In the genomic region with DNA sequence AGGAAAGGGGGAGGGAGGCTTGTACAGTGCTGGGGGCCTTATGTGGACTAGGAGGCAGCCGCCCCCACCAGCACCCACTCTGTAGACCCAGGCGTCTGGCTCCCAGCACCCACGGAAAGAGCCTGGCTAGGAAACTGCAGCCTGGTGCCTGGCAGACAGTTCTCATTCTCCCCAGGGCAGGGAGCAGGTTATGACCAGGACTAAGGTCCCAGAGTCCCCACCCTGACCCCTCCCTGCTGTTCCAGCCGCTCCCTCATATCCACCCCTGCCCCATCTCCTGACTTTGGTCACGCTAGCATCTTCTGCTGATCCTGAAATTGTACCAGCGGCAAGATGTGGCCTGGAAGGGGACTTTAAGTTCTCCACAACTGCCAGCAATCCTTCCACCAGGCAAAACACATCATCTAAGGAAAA, we compare ENCODE assay signal across 2 cellular contexts.
TF ChIP-seq lines count a peak whose summit lies in the region.

A gene with protein sequence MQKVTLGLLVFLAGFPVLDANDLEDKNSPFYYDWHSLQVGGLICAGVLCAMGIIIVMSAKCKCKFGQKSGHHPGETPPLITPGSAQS (plus strand): TSS at position 286 of the 414 bp plus-strand sequence. CDS start 3,554 bp downstream, outside the sequence.

TF ChIP-seq in IMR-90, 13 proteins besides CTCF, POLR2A, EP300 and RAD21:
- TF ChIP-seq MXI1 (IDR thresholded peaks at IDR 0.05; ENCODE audit: borderline replicate concordance, low read depth, low read length) (no peak), MAFK (IDR thresholded peaks at IDR 0.05; ENCODE audit: low read depth, low read length) (no peak), BHLHE40 (IDR thresholded peaks at IDR 0.05; ENCODE audit: low read depth, low read length) (no peak), NFE2L2 (IDR thresholded peaks at IDR 0.05; ENCODE audit: low read depth, low read length) (no peak), FOS (IDR thresholded peaks at IDR 0.05; ENCODE audit: low read depth, low read length) (no peak), RFX5 (IDR thresholded peaks at IDR 0.05; ENCODE audit: low read depth, low read length) (no peak), RCOR1 (IDR thresholded peaks at IDR 0.05; ENCODE audit: insufficient replicate concordance, low read length) (no peak), USF2 (IDR thresholded peaks at IDR 0.05; ENCODE audit: low read depth, low read length) (no peak), MAZ (IDR thresholded peaks at IDR 0.05; ENCODE audit: borderline replicate concordance, low read depth, low read length) (no peak), CEBPB (IDR thresholded peaks at IDR 0.05; ENCODE audit: low read depth, low read length) (no peak), SMC3 (IDR thresholded peaks at IDR 0.05; ENCODE audit: low read depth, low read length) (no peak)
- TF ChIP-seq, protein P1, sequence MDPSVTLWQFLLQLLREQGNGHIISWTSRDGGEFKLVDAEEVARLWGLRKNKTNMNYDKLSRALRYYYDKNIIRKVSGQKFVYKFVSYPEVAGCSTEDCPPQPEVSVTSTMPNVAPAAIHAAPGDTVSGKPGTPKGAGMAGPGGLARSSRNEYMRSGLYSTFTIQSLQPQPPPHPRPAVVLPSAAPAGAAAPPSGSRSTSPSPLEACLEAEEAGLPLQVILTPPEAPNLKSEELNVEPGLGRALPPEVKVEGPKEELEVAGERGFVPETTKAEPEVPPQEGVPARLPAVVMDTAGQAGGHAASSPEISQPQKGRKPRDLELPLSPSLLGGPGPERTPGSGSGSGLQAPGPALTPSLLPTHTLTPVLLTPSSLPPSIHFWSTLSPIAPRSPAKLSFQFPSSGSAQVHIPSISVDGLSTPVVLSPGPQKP (IDR thresholded peaks at IDR 0.05; ENCODE audit: borderline replicate concordance, low read depth, low read length): no peak

TF ChIP-seq in K562, 482 proteins besides CTCF, POLR2A, EP300 and RAD21:
- TF ChIP-seq, protein P2, sequence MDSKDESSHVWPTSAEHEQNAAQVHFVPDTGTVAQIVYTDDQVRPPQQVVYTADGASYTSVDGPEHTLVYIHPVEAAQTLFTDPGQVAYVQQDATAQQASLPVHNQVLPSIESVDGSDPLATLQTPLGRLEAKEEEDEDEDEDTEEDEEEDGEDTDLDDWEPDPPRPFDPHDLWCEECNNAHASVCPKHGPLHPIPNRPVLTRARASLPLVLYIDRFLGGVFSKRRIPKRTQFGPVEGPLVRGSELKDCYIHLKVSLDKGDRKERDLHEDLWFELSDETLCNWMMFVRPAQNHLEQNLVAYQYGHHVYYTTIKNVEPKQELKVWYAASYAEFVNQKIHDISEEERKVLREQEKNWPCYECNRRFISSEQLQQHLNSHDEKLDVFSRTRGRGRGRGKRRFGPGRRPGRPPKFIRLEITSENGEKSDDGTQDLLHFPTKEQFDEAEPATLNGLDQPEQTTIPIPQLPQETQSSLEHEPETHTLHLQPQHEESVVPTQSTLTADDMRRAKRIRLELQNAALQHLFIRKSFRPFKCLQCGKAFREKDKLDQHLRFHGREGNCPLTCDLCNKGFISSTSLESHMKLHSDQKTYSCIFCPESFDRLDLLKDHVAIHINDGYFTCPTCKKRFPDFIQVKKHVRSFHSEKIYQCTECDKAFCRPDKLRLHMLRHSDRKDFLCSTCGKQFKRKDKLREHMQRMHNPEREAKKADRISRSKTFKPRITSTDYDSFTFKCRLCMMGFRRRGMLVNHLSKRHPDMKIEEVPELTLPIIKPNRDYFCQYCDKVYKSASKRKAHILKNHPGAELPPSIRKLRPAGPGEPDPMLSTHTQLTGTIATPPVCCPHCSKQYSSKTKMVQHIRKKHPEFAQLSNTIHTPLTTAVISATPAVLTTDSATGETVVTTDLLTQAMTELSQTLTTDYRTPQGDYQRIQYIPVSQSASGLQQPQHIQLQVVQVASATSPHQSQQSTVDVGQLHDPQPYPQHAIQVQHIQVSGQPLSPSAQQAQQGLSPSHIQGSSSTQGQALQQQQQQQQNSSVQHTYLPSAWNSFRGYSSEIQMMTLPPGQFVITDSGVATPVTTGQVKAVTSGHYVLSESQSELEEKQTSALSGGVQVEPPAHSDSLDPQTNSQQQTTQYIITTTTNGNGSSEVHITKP (IDR thresholded peaks at IDR 0.05; ENCODE audit: partially characterized antibody): no peak
- TF ChIP-seq ZNF12 (CRISPR knock-in tag; IDR thresholded peaks at IDR 0.05): no peak
- TF ChIP-seq ZNF133 (CRISPR knock-in tag; IDR thresholded peaks at IDR 0.05): no peak
- no peak for TF ChIP-seq RBM17 (IDR thresholded peaks at IDR 0.05; ENCODE audit: borderline replicate concordance, low read depth, low read length)
- TF ChIP-seq MBD2 (IDR thresholded peaks at IDR 0.05; ENCODE audit: borderline replicate concordance, low read depth): no peak
- TF ChIP-seq RREB1 (CRISPR knock-in tag; IDR thresholded peaks at IDR 0.05): no peak
- TF ChIP-seq NBN (IDR thresholded peaks at IDR 0.05; ENCODE audit: low read depth): no peak
